Comparison of ENCODE assay signal across 8 cellular contexts in the genomic region with DNA sequence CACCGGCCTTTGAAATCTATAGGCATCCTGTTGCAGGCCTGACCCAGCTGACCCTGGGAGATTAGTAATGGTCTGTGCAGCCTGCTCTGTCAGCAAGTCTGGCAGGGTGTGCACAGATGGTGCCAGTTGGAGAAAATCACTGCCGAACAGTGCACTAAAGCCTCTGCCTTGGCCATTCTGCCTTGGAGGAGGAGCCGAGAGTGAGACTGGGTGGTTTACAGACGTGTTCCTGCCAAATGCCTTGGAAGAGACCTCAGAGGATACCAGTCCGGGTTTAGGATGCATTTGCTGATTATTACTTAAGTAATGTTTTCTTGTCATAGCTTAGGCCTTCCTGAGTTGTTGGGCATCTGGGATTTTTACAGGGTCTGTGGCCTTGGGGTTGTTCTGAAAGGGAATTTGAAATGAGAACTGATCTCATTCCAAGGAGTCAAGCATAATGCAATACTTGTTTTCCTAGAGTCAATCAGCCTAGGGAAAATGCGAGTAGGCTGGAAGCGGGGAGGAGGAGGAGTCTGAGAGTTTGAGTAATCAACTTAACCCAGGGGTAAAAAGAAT.
DNase-seq lines count a peak whose midpoint lies in the region; ATAC-seq and TF ChIP-seq lines count a peak whose summit lies in the region.

No MANE protein-coding gene starts in this region.

- H3K4me1 Mint-ChIP-seq in CD14-positive monocyte: no peaks in the 10 kb centered on the region

- H4K20me1 ChIP-seq in MM.1S (ENCODE audit: insufficient read depth, low read length): no peaks in the 10 kb centered on the region

- no peaks in the 10 kb centered on the region for H3K9me2 ChIP-seq in MM.1S (replicated peaks; ENCODE audit: insufficient read depth, low read length)

- peaks cover 0 to 2% (median 0%) of the 10 kb centered on the region in 3 donors for H3K27me3 Mint-ChIP-seq in CD14-positive monocyte (ENCODE audit: low read depth in 3 of 3)

- no peak overlapping the region for H3K9ac ChIP-seq in MM.1S (ENCODE audit: low read length)

- H3K4me2 ChIP-seq in MM.1S (ENCODE audit: low read depth, low read length): no peak overlapping the region

- peaks cover 13% of the 10 kb centered on the region for H3K4me1 ChIP-seq in lower lobe of right lung
- H3K4me1 ChIP-seq in upper lobe of left lung: peaks cover 0 to 23% (median 13%) of the 10 kb centered on the region in 4 donors
- no peaks in the 10 kb centered on the region for H3K4me1 ChIP-seq in MM.1S (ENCODE audit: low read length)

- H3K9me3 Mint-ChIP-seq in CD14-positive monocyte: peaks cover 0 to 10% (median 2%) of the 10 kb centered on the region in 7 donors

- ATAC-seq in lower lobe of right lung (peak; percentile 69), upper lobe of left lung (ENCODE audit: low FRiP score in 2 of 2) (peak; percentile 60 to 78), GM21529 (IDR thresholded peaks at IDR 0.05; ENCODE audit: unreplicated experiment) (no peak)

- no peak overlapping the region for H2AFZ ChIP-seq in MM.1S (ENCODE audit: low read length)

- no peak overlapping the region for H3K27ac Mint-ChIP-seq in CD14-positive monocyte

- no peak overlapping the region for H3K4me3 Mint-ChIP-seq in CD14-positive monocyte

- WGBS in upper lobe of left lung, 2 donors: 56 to 71% methylated on average over 7 of the region's 7 CpGs

- TF ChIP-seq EP300 in upper lobe of left lung (IDR thresholded peaks at IDR 0.05): no peak

- no peak overlapping the region for H3K4me3 ChIP-seq in lower lobe of right lung
- H3K4me3 ChIP-seq in upper lobe of left lung: no peak overlapping the region
- no peak overlapping the region for H3K4me3 ChIP-seq in MM.1S (ENCODE audit: low read length)

- H3K9me3 ChIP-seq in lower lobe of right lung (no peaks in the 10 kb centered on the region), upper lobe of left lung (no peaks in the 10 kb centered on the region), MM.1S (replicated peaks; ENCODE audit: insufficient read depth, low read length) (no peaks in the 10 kb centered on the region)

- H3K36me3 Mint-ChIP-seq in CD14-positive monocyte: no peaks in the 10 kb centered on the region

- H3K79me2 ChIP-seq in MM.1S (ENCODE audit: low read length): no peaks in the 10 kb centered on the region

- peak; percentile 90 for DNase-seq in LHCN-M2 (ENCODE audit: low read depth)
- peak; percentile 75 for DNase-seq in dedifferentiated amniotic fluid mesenchymal stem cell (ENCODE audit: extremely low spot score)
- no peak for DNase-seq in lower lobe of right lung
- no peak for DNase-seq in upper lobe of left lung
- no peak for DNase-seq in CD14-positive monocyte (ENCODE audit: low spot score)
- no peak for DNase-seq in activated naive CD4-positive, alpha-beta T cell (lab: John Stamatoyannopoulos, UW)
- no peak for DNase-seq in MM.1S

- TF ChIP-seq POLR2A in upper lobe of left lung (IDR thresholded peaks at IDR 0.05): no peak

- no peaks in the 10 kb centered on the region for H3F3A ChIP-seq in MM.1S (ENCODE audit: insufficient read depth, low read length)

- H3K27me3 ChIP-seq in lower lobe of right lung (ENCODE audit: low read depth): no peaks in the 10 kb centered on the region
- no peaks in the 10 kb centered on the region for H3K27me3 ChIP-seq in upper lobe of left lung
- no peaks in the 10 kb centered on the region for H3K27me3 ChIP-seq in MM.1S (replicated peaks; ENCODE audit: insufficient read depth, low read length)

- no peaks in the 10 kb centered on the region for H3K36me3 ChIP-seq in lower lobe of right lung
- H3K36me3 ChIP-seq in upper lobe of left lung: no peaks in the 10 kb centered on the region
- no peaks in the 10 kb centered on the region for H3K36me3 ChIP-seq in MM.1S (replicated peaks; ENCODE audit: insufficient read depth, low read length)

- peak overlapping the region; percentile 16 for H3K27ac ChIP-seq in lower lobe of right lung
- H3K27ac ChIP-seq in upper lobe of left lung: peak overlapping the region in 3 of 4 donors; percentile 40 to 52 (median 42)
- no peak overlapping the region for H3K27ac ChIP-seq in MM.1S (ENCODE audit: low read length)

- intact Hi-C loops in lower lobe of right lung (cut with DNase I): no loop called here
- intact Hi-C loops in CD14-positive monocyte (cut with micrococcal nuclease): no loop called here

- TF ChIP-seq CTCF in lower lobe of right lung (IDR thresholded peaks at IDR 0.05) (no peak), upper lobe of left lung (IDR thresholded peaks at IDR 0.05) (no peak), CD14-positive monocyte (IDR thresholded peaks at IDR 0.05) (no peak), MM.1S (IDR thresholded peaks at IDR 0.05; ENCODE audit: low read length) (no peak)

Comparison
In these comparisons a context has a peak if more than half of its experiments do, and no peak if none do; other contexts are left out.
1. DNase-seq: peak in LHCN-M2 (single experiment) and dedifferentiated amniotic fluid mesenchymal stem cell (single experiment); none in lower lobe of right lung (single experiment), upper lobe of left lung (0 of 2), CD14-positive monocyte (single experiment), activated naive CD4-positive, alpha-beta T cell (0 of 4) and MM.1S (single experiment).